In genomic region chr1:209825591-209826433, GRCh38 we compare ENCODE assay signal across 15 cellular contexts. TPM values are rescaled to one million over a fixed set of nuclear protein-coding genes. Genes with fewer than 3 reads are reported as not detected.
DNase-seq lines count a peak whose midpoint lies in the region; ATAC-seq and TF ChIP-seq lines count a peak whose summit lies in the region.
"Had no signal": no experiment of that assay in that cellular context is flagged by ENCODE, and none has a peak within 500 bp of the region (broad histone marks: within the 10 kb centered on the region; RNA-seq: fewer than 3 reads in every experiment).

No MANE protein-coding gene starts in this region.

- no peak overlapping the region for H3K27ac ChIP-seq in CD4-positive, alpha-beta T cell (ENCODE audit: low read depth, low read length)
- peak overlapping the region; percentile 99 for H3K27ac ChIP-seq in epithelial cell of prostate
- H3K27ac ChIP-seq: neural progenitor cell, right atrium auricular region, stomach had no signal

- intact Hi-C loops in CD4-positive, alpha-beta T cell (cut with DNase I, micrococcal nuclease), result loop anchor here (2.0 to 5.0 kb wide), 2 partner anchors 39 to 59 kb away; no protein-coding TSS in a partner anchor

- no peak overlapping the region for H3K27ac Mint-ChIP-seq in CD4-positive, alpha-beta T cell
- H3K27ac Mint-ChIP-seq in nephron, result peak overlapping the region; percentile 10 to 65 (median 34)
- H3K27ac Mint-ChIP-seq: neural progenitor cell had no signal

- POLR2A ChIA-PET in CD4-positive, alpha-beta T cell (lab: Charles Lee), result no interaction called here

- no peak for ATAC-seq in CD4-positive, alpha-beta T cell (ENCODE audit: poor library complexity)
- ATAC-seq in left lobe of liver (no peak), HG02571 (IDR thresholded peaks at IDR 0.05; ENCODE audit: unreplicated experiment) (no peak)
- ATAC-seq: activated CD4-positive, alpha-beta T cell treated with anti-CD3 and anti-CD28 coated beads for 36 hours had no signal

- CTCF ChIA-PET in CD4-positive, alpha-beta T cell (lab: Charles Lee), result interaction anchor here (2.0 kb wide), 1 partner anchor 57 kb away, joined by 16 read pairs; no protein-coding TSS in a partner anchor

- H3K9me3 ChIP-seq in CD4-positive, alpha-beta T cell (ENCODE audit: control insufficient read depth, low read length), result no peaks in the 10 kb centered on the region
- H3K9me3 ChIP-seq: right atrium auricular region, stomach had no signal

- peaks cover 47% of the 10 kb centered on the region for H3K4me1 Mint-ChIP-seq in CD4-positive, alpha-beta T cell (ENCODE audit: low read depth)
- H3K4me1 Mint-ChIP-seq in nephron, result peaks cover 35% of the 10 kb centered on the region

- peaks cover 7% of the 10 kb centered on the region for H3K27me3 ChIP-seq in CD4-positive, alpha-beta T cell (ENCODE audit: control insufficient read depth, insufficient read depth, low read length)
- H3K27me3 ChIP-seq: right atrium auricular region, stomach had no signal

- TF ChIP-seq CTCF in CD4-positive, alpha-beta T cell (IDR thresholded peaks at IDR 0.05), result no peak
- no peak for TF ChIP-seq CTCF in nephron (IDR thresholded peaks at IDR 0.05; ENCODE audit: unreplicated experiment in 3 of 3)

- H3K36me3 Mint-ChIP-seq in CD4-positive, alpha-beta T cell (ENCODE audit: low read depth), result peaks cover 20% of the 10 kb centered on the region
- peaks cover 3% of the 10 kb centered on the region for H3K36me3 Mint-ChIP-seq in nephron (ENCODE audit: low read depth)
- H3K36me3 Mint-ChIP-seq: neural progenitor cell had no signal

- no peak for DNase-seq in CD4-positive, alpha-beta T cell
- DNase-seq in NCI-H2227 (lab: John Stamatoyannopoulos, UW; ENCODE audit: unreplicated experiment), result peak; percentile 25
- DNase-seq in epithelial cell of prostate (ENCODE audit: low read depth, low spot score), result peak; percentile 99
- DNase-seq in superior temporal gyrus (ENCODE audit: extremely low spot score), result no peak
- no peak for DNase-seq in amniotic stem cell (lab: John Stamatoyannopoulos, UW)
- DNase-seq in left lobe of liver (ENCODE audit: low spot score), result no peak
- DNase-seq: activated CD4-positive, alpha-beta T cell treated with anti-CD3 and anti-CD28 coated beads for 36 hours; cortex of kidney; stomach; T1000 had no signal

- peaks cover 14% of the 10 kb centered on the region for H3K27me3 Mint-ChIP-seq in CD4-positive, alpha-beta T cell
- H3K27me3 Mint-ChIP-seq in nephron (ENCODE audit: low read depth), result peaks cover 15% of the 10 kb centered on the region

- peak overlapping the region; percentile 23 for H3K4me3 Mint-ChIP-seq in CD4-positive, alpha-beta T cell
- peak overlapping the region; percentile 44 to 68 (median 60) for H3K4me3 Mint-ChIP-seq in nephron

- no peaks in the 10 kb centered on the region for H3K9me3 Mint-ChIP-seq in CD4-positive, alpha-beta T cell
- H3K9me3 Mint-ChIP-seq in nephron, result no peaks in the 10 kb centered on the region
- H3K9me3 Mint-ChIP-seq: neural progenitor cell had no signal

RNA-seq across cellular contexts. Expression of gene UTP25, which starts 2.0 kb away (rescaled TPM):
- total RNA-seq in CD4-positive, alpha-beta T cell, result 1 to 10 TPM; 6.0 to 6.4 TPM
- 3.7 TPM for total RNA-seq in left lobe of liver

RNA-seq across cellular contexts. Expression of gene IRF6, which starts 19.9 kb away (rescaled TPM):
- total RNA-seq in CD4-positive, alpha-beta T cell, result 1 to 10 TPM in 1 of 2 experiments, under 1 TPM in 1; 0.74 to 1.7 TPM
- 30.0 TPM for total RNA-seq in left lobe of liver
- total RNA-seq: OCI-LY7 had no signal

RNA-seq across cellular contexts. Expression of gene C1orf74, which starts 41.5 kb away (rescaled TPM):
- under 1 TPM; 0.63 to 0.67 TPM for total RNA-seq in CD4-positive, alpha-beta T cell
- total RNA-seq in left lobe of liver, result 1.3 TPM

Comparison
In these comparisons a context has a peak if more than half of its experiments do, and no peak if none do; other contexts are left out.
1. DNase-seq: peak in NCI-H2227 (single experiment) and epithelial cell of prostate (single experiment); none in CD4-positive, alpha-beta T cell (0 of 10), superior temporal gyrus (single experiment), amniotic stem cell (single experiment) and left lobe of liver (single experiment).
2. RNA of gene IRF6, which starts 19.9 kb away (total RNA-seq): 30.0 TPM in left lobe of liver (single experiment); 0.74 to 1.7 TPM in CD4-positive, alpha-beta T cell; every median in the first group is over 10 times any median in the second.